ENCODE assay signal across 30 cellular contexts in the genomic region with DNA sequence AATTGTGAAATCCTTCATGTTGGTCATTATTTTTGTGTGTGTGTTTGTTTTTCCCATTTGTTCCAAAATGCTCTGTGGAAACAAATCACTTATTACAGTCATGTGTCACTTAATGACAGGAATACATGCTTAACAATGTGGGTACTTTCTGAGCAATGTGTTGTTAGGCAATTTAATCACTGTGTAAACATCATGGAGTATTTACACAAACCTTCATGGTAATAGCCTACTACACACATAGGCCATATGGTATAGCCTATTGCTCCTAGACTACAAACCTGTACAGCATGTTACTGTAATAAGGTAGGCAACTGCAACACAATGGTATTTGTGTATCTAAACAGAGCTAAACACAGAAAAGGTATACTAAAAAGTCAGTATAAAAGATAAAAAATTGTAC.
DNase-seq lines count a peak whose midpoint lies in the region.
"Had no signal": no experiment of that assay in that cellular context is flagged by ENCODE, and none has a peak within 500 bp of the region (broad histone marks: within the 10 kb centered on the region; RNA-seq: fewer than 3 reads in every experiment).

No MANE protein-coding gene starts in this region.

- DNase-seq in DMS53 (lab: John Stamatoyannopoulos, UW) (peak; percentile 90), NCI-H1105 (lab: John Stamatoyannopoulos, UW) (peak; percentile 52), NCI-H345 (lab: John Stamatoyannopoulos, UW) (peak; percentile 40), epithelial cell of prostate (ENCODE audit: low read depth, low spot score) (peak; percentile 1), NCI-H446 (lab: John Stamatoyannopoulos, UW) (no peak), NCI-H1092 (lab: John Stamatoyannopoulos, UW) (no peak)
- no peak for DNase-seq in stimulated activated CD8-positive, alpha-beta memory T cell treated with anti-CD3 and anti-CD28 coated beads, Interleukin-4, amount 100 ng/mL, for 48 hours
- no peak for DNase-seq in CD8-positive, alpha-beta memory T cell
- DNase-seq: activated CD4-positive, alpha-beta memory T cell treated with anti-CD3 and anti-CD28 coated beads, Interleukin-2, amount 10 ng/mL, durations not matched to agents 7 days and 5 days; activated CD4-positive, alpha-beta T cell treated with anti-CD3 and anti-CD28 coated beads for 1 hour; activated CD8-positive, alpha-beta memory T cell treated with anti-CD3 and anti-CD28 coated beads, Interleukin-2, amount 50 U/mL, for 48 hours; amygdala; DND-41; effector memory CD4-positive, alpha-beta T cell; H9; head of caudate nucleus; KG1; NCI-H2171; NCI-H526 treated with DMSO at 0.1 percent for 48 hours; RPMI8226; stimulated activated CD4-positive, alpha-beta T cell treated with anti-CD3 and anti-CD28 coated beads, Interleukin-4, amount 100 ng/mL, for 4 hours; stimulated activated naive B cell treated with anti-CD40 and anti-IgM and Interleukin-4, amounts not matched to agents 10 μg/mL and 1 μg/mL and 100 μg/mL, for 72 hours; upper lobe of left lung had no signal

- H3K27me3 ChIP-seq in CD8-positive, alpha-beta memory T cell (ENCODE audit: insufficient read depth, low read length, poor library complexity, severe bottlenecking) = no peaks in the 10 kb centered on the region
- H3K27me3 ChIP-seq: upper lobe of left lung had no signal

- no peaks in the 10 kb centered on the region for H3K4me1 ChIP-seq in CD8-positive, alpha-beta memory T cell (ENCODE audit: insufficient read depth, low read length)
- H3K4me1 ChIP-seq: breast epithelium, upper lobe of left lung had no signal

- no peaks in the 10 kb centered on the region for H3K36me3 ChIP-seq in CD8-positive, alpha-beta memory T cell (ENCODE audit: insufficient read depth, low read length)
- H3K36me3 ChIP-seq: breast epithelium, upper lobe of left lung had no signal

- peaks cover 0 to 5% of the 10 kb centered on the region in 2 donors for H3K27me3 Mint-ChIP-seq in CD8-positive, alpha-beta memory T cell
- H3K27me3 Mint-ChIP-seq: activated CD4-positive, alpha-beta memory T cell treated with anti-CD3 and anti-CD28 coated beads, Interleukin-2, amount 10 ng/mL, durations not matched to agents 7 days and 5 days; activated naive CD4-positive, alpha-beta T cell treated with anti-CD3 and anti-CD28 coated beads, Interleukin-2, amount 50 U/mL, for 24 hours; activated T-helper 17 cell treated with anti-CD3 and anti-CD28 coated beads, Interleukin-2, amount 50 U/mL, for 72 hours; memory B cell; stimulated activated naive B cell treated with anti-CD40 and anti-IgM and Interleukin-4, amounts not matched to agents 10 μg/mL and 1 μg/mL and 100 μg/mL, for 72 hours had no signal

- peaks cover 0 to 6% (median 0%) of the 10 kb centered on the region in 5 donors for H3K9me3 Mint-ChIP-seq in CD8-positive, alpha-beta memory T cell
- H3K9me3 Mint-ChIP-seq: activated naive CD4-positive, alpha-beta T cell treated with anti-CD3 and anti-CD28 coated beads, Interleukin-2, amount 50 U/mL, for 24 hours; memory B cell had no signal

- H3K27ac Mint-ChIP-seq in CD8-positive, alpha-beta memory T cell = no peak overlapping the region
- H3K27ac Mint-ChIP-seq: activated CD4-positive, alpha-beta memory T cell treated with anti-CD3 and anti-CD28 coated beads, Interleukin-2, amount 10 ng/mL, durations not matched to agents 7 days and 5 days; activated naive CD4-positive, alpha-beta T cell treated with anti-CD3 and anti-CD28 coated beads, Interleukin-2, amount 50 U/mL, for 24 hours; activated T-helper 17 cell treated with anti-CD3 and anti-CD28 coated beads, Interleukin-2, amount 50 U/mL, for 72 hours; H9; memory B cell; stimulated activated naive B cell treated with anti-CD40 and anti-IgM and Interleukin-4, amounts not matched to agents 10 μg/mL and 1 μg/mL and 100 μg/mL, for 72 hours; T-helper 1 cell treated with Interleukin-12 subunit alpha and Interleukin-12 subunit beta and Interleukin-4 antibody, amounts not matched to agents 30 μg/mL and 1 μg/mL, for 36 hours had no signal

- peaks cover 0 to 7% (median 1%) of the 10 kb centered on the region in 3 donors for H3K36me3 Mint-ChIP-seq in CD8-positive, alpha-beta memory T cell
- H3K36me3 Mint-ChIP-seq: memory B cell; stimulated activated naive B cell treated with anti-CD40 and anti-IgM and Interleukin-4, amounts not matched to agents 10 μg/mL and 1 μg/mL and 100 μg/mL, for 72 hours had no signal

- H3K27ac ChIP-seq in epithelial cell of prostate = no peak overlapping the region
- H3K27ac ChIP-seq in CD8-positive, alpha-beta memory T cell (ENCODE audit: low read depth, low read length) = no peak overlapping the region
- H3K27ac ChIP-seq: breast epithelium, coronary artery, upper lobe of left lung had no signal

- H3K9me3 ChIP-seq in CD8-positive, alpha-beta memory T cell (ENCODE audit: low read length) = no peaks in the 10 kb centered on the region
- H3K9me3 ChIP-seq: breast epithelium, upper lobe of left lung had no signal

- CTCF ChIA-PET in CD8-positive, alpha-beta memory T cell (lab: Charles Lee) = no interaction called here

- H3K4me3 Mint-ChIP-seq in CD8-positive, alpha-beta memory T cell = no peak overlapping the region
- H3K4me3 Mint-ChIP-seq: activated CD4-positive, alpha-beta memory T cell treated with anti-CD3 and anti-CD28 coated beads, Interleukin-2, amount 10 ng/mL, durations not matched to agents 7 days and 5 days; activated naive CD4-positive, alpha-beta T cell treated with anti-CD3 and anti-CD28 coated beads, Interleukin-2, amount 50 U/mL, for 24 hours; activated T-helper 17 cell treated with anti-CD3 and anti-CD28 coated beads, Interleukin-2, amount 50 U/mL, for 72 hours; H9; memory B cell; neural crest cell; stimulated activated naive B cell treated with anti-CD40 and anti-IgM and Interleukin-4, amounts not matched to agents 10 μg/mL and 1 μg/mL and 100 μg/mL, for 72 hours; T-helper 1 cell treated with Interleukin-12 subunit alpha and Interleukin-12 subunit beta and Interleukin-4 antibody, amounts not matched to agents 30 μg/mL and 1 μg/mL, for 36 hours had no signal

- H3K4me3 ChIP-seq in CD8-positive, alpha-beta memory T cell (ENCODE audit: low read length) = no peak overlapping the region
- H3K4me3 ChIP-seq: breast epithelium, coronary artery, upper lobe of left lung had no signal

- POLR2A ChIA-PET in CD8-positive, alpha-beta memory T cell (lab: Charles Lee) = no interaction called here

- H3K4me1 Mint-ChIP-seq in CD8-positive, alpha-beta memory T cell = peaks cover 9 to 14% (median 12%) of the 10 kb centered on the region in 3 donors
- H3K4me1 Mint-ChIP-seq: memory B cell, neural crest cell had no signal

Comparison
In these comparisons a context has a peak if more than half of its experiments do, and no peak if none do; other contexts are left out.
1. DNase-seq: peak in DMS53 (single experiment), NCI-H1105 (single experiment), NCI-H345 (single experiment) and epithelial cell of prostate (single experiment); none in stimulated activated CD8-positive, alpha-beta memory T cell treated with anti-CD3 and anti-CD28 coated beads, Interleukin-4, amount 100 ng/mL, for 48 hours (single experiment), NCI-H446 (0 of 2), NCI-H1092 (single experiment) and CD8-positive, alpha-beta memory T cell (0 of 5).